16 cellular contexts compared by ENCODE assay signal in the genomic region with DNA sequence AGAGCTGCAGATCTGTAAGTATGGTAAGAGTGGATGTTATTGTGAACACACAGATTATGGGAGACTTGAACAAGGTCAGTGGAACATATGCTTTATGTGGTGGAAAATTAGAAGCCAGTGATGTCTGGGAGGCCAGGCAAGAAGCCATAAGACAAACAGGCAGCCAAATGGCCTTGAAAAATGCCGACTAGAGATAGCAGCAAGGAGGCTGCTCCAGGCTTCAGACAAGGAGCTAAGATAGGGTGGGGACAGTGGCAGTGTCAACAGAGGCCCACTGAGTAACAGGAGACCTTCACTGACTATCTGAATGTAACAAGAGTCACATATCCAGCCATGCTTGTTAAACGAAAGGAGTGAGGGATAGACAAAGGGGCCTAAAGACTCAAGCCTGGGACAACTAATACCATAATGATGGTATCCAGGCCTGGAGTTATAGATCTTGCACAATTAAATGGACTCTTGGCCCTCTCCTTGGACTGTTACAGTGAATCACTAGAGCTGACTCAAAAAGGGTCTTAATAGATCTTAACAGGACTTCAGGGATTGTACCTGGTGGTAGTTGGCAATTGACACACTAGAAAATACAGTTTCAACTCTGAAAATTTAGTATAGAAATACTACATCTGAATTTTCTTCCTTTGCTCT. TPM values are rescaled to one million over a fixed set of nuclear protein-coding genes. Genes with fewer than 3 reads are reported as not detected.
DNase-seq lines count a peak whose midpoint lies in the region; ATAC-seq and TF ChIP-seq lines count a peak whose summit lies in the region.
"Had no signal": no experiment of that assay in that cellular context is flagged by ENCODE, and none has a peak within 500 bp of the region (broad histone marks: within the 10 kb centered on the region; RNA-seq: fewer than 3 reads in every experiment).

No MANE protein-coding gene starts in this region.

- no peaks in the 10 kb centered on the region for H3K23me2 ChIP-seq in H9 (ENCODE audit: insufficient read length, low read depth, low read length, poor library complexity, severe bottlenecking)

- H3K4me3 ChIP-seq in fibroblast of lung (replicated peaks in 1 of 4; ENCODE audit: control extremely low read depth in 1 of 4, insufficient read depth in 1 of 4, low read depth in 3 of 4, low read length in 4 of 4) (no peak overlapping the region), osteoblast (ENCODE audit: insufficient read depth, low read length) (no peak overlapping the region), spleen (no peak overlapping the region)
- H3K4me3 ChIP-seq: skin epidermis had no signal

- H2BK15ac ChIP-seq in H9 (ENCODE audit: low read depth, low read length) = no peak overlapping the region

- H3K9me3 ChIP-seq in fibroblast of lung (ENCODE audit: control insufficient read depth, insufficient read depth, low read depth, low read length) = no peaks in the 10 kb centered on the region
- no peaks in the 10 kb centered on the region for H3K9me3 ChIP-seq in osteoblast (ENCODE audit: low read depth, low read length)
- no peaks in the 10 kb centered on the region for H3K9me3 ChIP-seq in H9 (ENCODE audit: control insufficient read depth, low read depth, low read length)
- no peaks in the 10 kb centered on the region for H3K9me3 ChIP-seq in spleen

- H4K20me1 ChIP-seq in fibroblast of lung (ENCODE audit: control insufficient read depth, extremely low read depth, insufficient read depth, low read length) = no peaks in the 10 kb centered on the region
- H4K20me1 ChIP-seq in osteoblast (ENCODE audit: insufficient read depth, low read length) = no peaks in the 10 kb centered on the region
- H4K20me1 ChIP-seq in H9 (ENCODE audit: control insufficient read depth, insufficient read depth, insufficient read length) = no peaks in the 10 kb centered on the region

- H3K79me2 ChIP-seq in fibroblast of lung (ENCODE audit: control insufficient read depth, insufficient read depth, low read length) = no peaks in the 10 kb centered on the region
- no peaks in the 10 kb centered on the region for H3K79me2 ChIP-seq in osteoblast (ENCODE audit: insufficient read depth, low read length)
- H3K79me2 ChIP-seq in H9 (ENCODE audit: insufficient read depth, low read length) = no peaks in the 10 kb centered on the region

- H3K36me3 ChIP-seq in fibroblast of lung (ENCODE audit: control insufficient read depth, insufficient read depth, low read length) = no peaks in the 10 kb centered on the region
- no peaks in the 10 kb centered on the region for H3K36me3 ChIP-seq in osteoblast (ENCODE audit: insufficient read depth, low read length)
- H3K36me3 ChIP-seq in spleen = no peaks in the 10 kb centered on the region

- DNase-seq in HCEC 1CT = peak; percentile 42
- peak; percentile 10 to 19 for DNase-seq in fibroblast of lung (ENCODE audit: low read depth in 2 of 2)
- DNase-seq in osteoblast (ENCODE audit: insufficient read length, low spot score, missing footprints) = peak; percentile 2
- no peak for DNase-seq in DMS79 treated with DMSO at 0.1 percent for 48 hours (lab: John Stamatoyannopoulos, UW)
- DNase-seq in H9 = no peak
- no peak for DNase-seq in NCI-H1694 treated with DMSO at 0.1 percent for 48 hours (lab: John Stamatoyannopoulos, UW)
- no peak for DNase-seq in spleen
- DNase-seq: activated CD8-positive, alpha-beta memory T cell treated with anti-CD3 and anti-CD28 coated beads, Interleukin-2, amount 50 U/mL, for 4 hours; endodermal cell; naive B cell; NCI-H1436; substantia nigra had no signal

- no peak overlapping the region for H2BK20ac ChIP-seq in H9 (ENCODE audit: low read depth, low read length, poor library complexity, severe bottlenecking)

- no peak overlapping the region for H4K8ac ChIP-seq in H9 (replicated peaks; ENCODE audit: insufficient read length, low read depth, low read length)

- no peak for ATAC-seq in activated T-helper 17 cell treated with anti-CD3 and anti-CD28 coated beads, Interleukin-2, amount 50 U/mL, for 72 hours (replicated peaks)

- H2AFZ ChIP-seq in fibroblast of lung (ENCODE audit: low read length) (peak overlapping the region; percentile 79), osteoblast (ENCODE audit: low read length) (peak overlapping the region; percentile 83), H9 (ENCODE audit: low read length) (no peak overlapping the region)

- no peak for TF ChIP-seq POLR2A in spleen (IDR thresholded peaks at IDR 0.05)

- H2BK12ac ChIP-seq in H9 (ENCODE audit: insufficient read length, low read depth, low read length) = no peak overlapping the region

- TF ChIP-seq CTCF in fibroblast of lung (conservative IDR thresholded peaks at IDR 0.05 in 1 of 2, IDR thresholded peaks at IDR 0.05 in 1 of 2; ENCODE audit: low read depth in 1 of 2, low read length in 2 of 2) (no peak), osteoblast (IDR thresholded peaks at IDR 0.05; ENCODE audit: extremely low read depth, low read depth, low read length) (no peak), H9 (conservative IDR thresholded peaks at IDR 0.05) (no peak), spleen (IDR thresholded peaks at IDR 0.05 in 8 of 11, conservative IDR thresholded peaks at IDR 0.05 in 3 of 11) (no peak)

- intact Hi-C loops in spleen (cut with DNase I; ENCODE audit: low total_unique reads) = no loop called here

- H3K4me1 ChIP-seq in fibroblast of lung (ENCODE audit: control insufficient read depth, extremely low read depth, insufficient read depth, low read length) (peaks cover 14% of the 10 kb centered on the region), osteoblast (ENCODE audit: insufficient read depth, low read length) (peaks cover 16% of the 10 kb centered on the region), H9 (ENCODE audit: insufficient read depth, low read length) (no peaks in the 10 kb centered on the region), spleen (peaks cover 0 to 5% (median 0%) of the 10 kb centered on the region in 6 donors)

- H3K56ac ChIP-seq in H9 (ENCODE audit: insufficient read length, low read depth, low read length) = no peak overlapping the region

- H2BK5ac ChIP-seq in H9 (ENCODE audit: insufficient read length, low read length) = no peak overlapping the region

- peaks cover 6% of the 10 kb centered on the region for H3K4me1 Mint-ChIP-seq in activated T-helper 17 cell treated with anti-CD3 and anti-CD28 coated beads, Interleukin-2, amount 50 U/mL, for 72 hours
- peaks cover 14 to 17% of the 10 kb centered on the region in 2 experiments for H3K4me1 Mint-ChIP-seq in H9

- H3K27me3 Mint-ChIP-seq in activated T-helper 17 cell treated with anti-CD3 and anti-CD28 coated beads, Interleukin-2, amount 50 U/mL, for 72 hours = no peaks in the 10 kb centered on the region
- H3K27me3 Mint-ChIP-seq in H9 (ENCODE audit: low read depth) = peaks cover 2% of the 10 kb centered on the region; the same call in 1 of the 2 replicates
- H3K27me3 Mint-ChIP-seq: B cell, naive B cell had no signal

- no peak overlapping the region for H2BK120ac ChIP-seq in H9 (ENCODE audit: low read depth, low read length, poor library complexity, severe bottlenecking)

- no peak overlapping the region for H4K5ac ChIP-seq in H9 (ENCODE audit: insufficient read length, low read depth, low read length)

- H3K27ac ChIP-seq in fibroblast of lung (ENCODE audit: insufficient read depth, low read length) (peak overlapping the region; percentile 90), osteoblast (ENCODE audit: low read depth, low read length) (peak overlapping the region; percentile 76), H9 (ENCODE audit: insufficient read length, low read depth, low read length) (no peak overlapping the region), spleen (no peak overlapping the region)

- no peak overlapping the region for H4K91ac ChIP-seq in H9 (ENCODE audit: insufficient read length, low read depth, low read length)

- H3K27me3 ChIP-seq in fibroblast of lung (ENCODE audit: control insufficient read depth, insufficient read depth, low read length) = no peaks in the 10 kb centered on the region
- no peaks in the 10 kb centered on the region for H3K27me3 ChIP-seq in osteoblast (ENCODE audit: insufficient read depth, low read length)
- no peaks in the 10 kb centered on the region for H3K27me3 ChIP-seq in H9 (ENCODE audit: insufficient read depth, low read length)
- H3K27me3 ChIP-seq in spleen (replicated peaks in 1 of 7) = no peaks in the 10 kb centered on the region

- no peak overlapping the region for H2AK5ac ChIP-seq in H9 (ENCODE audit: insufficient read length, low read length)

- no peak overlapping the region for H3K4ac ChIP-seq in H9 (ENCODE audit: low read depth, low read length)

- WGBS in H9 (ENCODE audit: extremely low coverage, insufficient read length, low lambda C conversion rate) = no CpG with 5 or more reads among the region's 2 CpGs
- WGBS in spleen, 5 donors = 81 to 88% (median 81%) methylated on average over 2 of the region's 2 CpGs

- H3K4me3 Mint-ChIP-seq in activated T-helper 17 cell treated with anti-CD3 and anti-CD28 coated beads, Interleukin-2, amount 50 U/mL, for 72 hours = no peak overlapping the region
- no peak overlapping the region for H3K4me3 Mint-ChIP-seq in H9
- H3K4me3 Mint-ChIP-seq: activated CD4-positive, alpha-beta T cell treated with anti-CD3 and anti-CD28 coated beads for 36 hours; B cell; endodermal cell; naive B cell had no signal

- no peak overlapping the region for H3K14ac ChIP-seq in H9 (ENCODE audit: insufficient read depth, low read length)

- no peak overlapping the region for H3K18ac ChIP-seq in H9 (ENCODE audit: insufficient read length, low read depth, low read length)

- no peaks in the 10 kb centered on the region for H3K9me3 Mint-ChIP-seq in activated T-helper 17 cell treated with anti-CD3 and anti-CD28 coated beads, Interleukin-2, amount 50 U/mL, for 72 hours
- H3K9me3 Mint-ChIP-seq in H9 = no peaks in the 10 kb centered on the region
- H3K9me3 Mint-ChIP-seq: endodermal cell, naive B cell had no signal

- no peaks in the 10 kb centered on the region for H3K79me1 ChIP-seq in H9 (ENCODE audit: insufficient read depth, low read depth, low read length, poor library complexity, severe bottlenecking)

- peak overlapping the region; percentile 9 for H3K9ac ChIP-seq in fibroblast of lung (ENCODE audit: insufficient read depth, low read length)
- H3K9ac ChIP-seq in H9 (ENCODE audit: extremely low read depth, insufficient read length, low read length) = no peak overlapping the region

- H3K4me2 ChIP-seq in fibroblast of lung (ENCODE audit: extremely low read depth, insufficient read depth, low read length) (no peak overlapping the region), osteoblast (ENCODE audit: insufficient read depth, low read length) (peak overlapping the region; percentile 14), H9 (ENCODE audit: insufficient read depth, insufficient read length, low read length) (no peak overlapping the region)

- H3T11ph ChIP-seq in H9 (ENCODE audit: low read length) = no peak overlapping the region

- no peaks in the 10 kb centered on the region for H3K36me3 Mint-ChIP-seq in activated T-helper 17 cell treated with anti-CD3 and anti-CD28 coated beads, Interleukin-2, amount 50 U/mL, for 72 hours (ENCODE audit: low read depth)
- H3K36me3 Mint-ChIP-seq in H9 (ENCODE audit: insufficient read depth in 1 of 3, low read depth in 3 of 3) = no peaks in the 10 kb centered on the region
- H3K36me3 Mint-ChIP-seq: naive B cell had no signal

- H3K27ac Mint-ChIP-seq in activated T-helper 17 cell treated with anti-CD3 and anti-CD28 coated beads, Interleukin-2, amount 50 U/mL, for 72 hours = peak overlapping the region; percentile 30
- H3K27ac Mint-ChIP-seq in H9 = no peak overlapping the region
- H3K27ac Mint-ChIP-seq: activated CD4-positive, alpha-beta T cell treated with anti-CD3 and anti-CD28 coated beads for 36 hours; B cell; endodermal cell; naive B cell had no signal

- no peak overlapping the region for H3K23ac ChIP-seq in H9 (ENCODE audit: insufficient read length, low read depth, low read length)

RNA-seq across cellular contexts. Expression of a gene that starts 50.6 kb away (rescaled TPM):
- 1 to 10 TPM; 1.8 to 6.2 TPM for total RNA-seq in activated T-helper 17 cell treated with anti-CD3 and anti-CD28 coated beads, Interleukin-2, amount 50 U/mL, for 72 hours
- total RNA-seq in fibroblast of lung (2.3 and 3.8 TPM in 2 replicates), osteoblast (2.2 and 4.7 TPM in 2 replicates), H9 (2021) (4.5 and 5.2 TPM in 2 replicates), spleen (1 to 10 TPM in 1 of 7 donors, under 1 TPM in 6; 0.20 to 1.2 (median 0.77) TPM)
- polyA plus RNA-seq in fibroblast of lung (1.9 and 2.7 TPM in 2 replicates), spleen (under 1 TPM; 0.20 to 0.62 (median 0.29) TPM)
- polyA plus RNA-seq in fibroblast of lung (2012) = 1.0 and 1.1 TPM in 2 replicates
- polyA minus RNA-seq in fibroblast of lung (ENCODE audit: low replicate concordance) = 0.52 TPM in 1 of 2 replicates, not detected in the other

Comparison
In these comparisons a context has a peak if more than half of its experiments do, and no peak if none do; other contexts are left out.
1. DNase-seq: peak in HCEC 1CT (single experiment), fibroblast of lung (2 of 2) and osteoblast (single experiment); none in DMS79 treated with DMSO at 0.1 percent for 48 hours (single experiment), H9 (single experiment), NCI-H1694 treated with DMSO at 0.1 percent for 48 hours (single experiment) and spleen (single experiment).
2. H3K27ac ChIP-seq: peak in fibroblast of lung (single experiment) and osteoblast (single experiment); none in H9 (single experiment) and spleen (0 of 8).